16 cellular contexts compared by ENCODE assay signal in genomic region chr7:75969704-75970498, GRCh38. TPM values are rescaled to one million over a fixed set of nuclear protein-coding genes. Genes with fewer than 3 reads are reported as not detected.
DNase-seq lines count a peak whose midpoint lies in the region; ATAC-seq and TF ChIP-seq lines count a peak whose summit lies in the region.
"Had no signal": no experiment of that assay in that cellular context is flagged by ENCODE, and none has a peak within 500 bp of the region (broad histone marks: within the 10 kb centered on the region; RNA-seq: fewer than 3 reads in every experiment).

No MANE protein-coding gene starts in this region.

- intact Hi-C loops in Caco-2 (cut with micrococcal nuclease; ENCODE audit: unreplicated experiment), result no loop called here
- intact Hi-C loops in gastrocnemius medialis (cut with DNase I; ENCODE audit: low total_unique reads), result loop anchor here (2.0 to 10.0 kb wide), 2 partner anchors 23 to 1485 kb away; no protein-coding TSS in a partner anchor

- H3K4me1 ChIP-seq in Caco-2 (peaks cover 10% of the 10 kb centered on the region; the same call in 1 of the 2 replicates), gastrocnemius medialis (peaks cover 62 to 79% of the 10 kb centered on the region in 2 donors)

- H3K9me3 ChIP-seq in Caco-2, result no peaks in the 10 kb centered on the region
- H3K9me3 ChIP-seq in gastrocnemius medialis, result no peaks in the 10 kb centered on the region
- H3K9me3 ChIP-seq: left lung had no signal

- peak overlapping the region; percentile 61 for H3K27ac Mint-ChIP-seq in Caco-2 (ENCODE audit: unreplicated experiment)

- no TSS peak for BruUV-seq in Caco-2 (replicated peaks; lab: Mats Ljungman, UMichigan)

- H3K27me3 ChIP-seq in Caco-2 (replicated peaks; ENCODE audit: control insufficient read depth, insufficient read depth, low read length), result no peaks in the 10 kb centered on the region
- H3K27me3 ChIP-seq in gastrocnemius medialis, result no peaks in the 10 kb centered on the region
- H3K27me3 ChIP-seq: left lung had no signal

- peaks cover 39% of the 10 kb centered on the region for H3K36me3 Mint-ChIP-seq in Caco-2 (ENCODE audit: insufficient read depth, unreplicated experiment)

- H3K36me3 ChIP-seq in Caco-2 (ENCODE audit: control insufficient read depth, insufficient read depth, low read length) (no peaks in the 10 kb centered on the region; the same call in 1 of the 2 replicates), gastrocnemius medialis (peaks cover 0 to 16% of the 10 kb centered on the region in 2 donors)

- H3K27me3 Mint-ChIP-seq in Caco-2 (ENCODE audit: insufficient read depth, unreplicated experiment), result no peaks in the 10 kb centered on the region
- H3K27me3 Mint-ChIP-seq: CD8-positive, alpha-beta memory T cell had no signal

- DNase-seq in Caco-2 (no peak), astrocyte of the hippocampus (ENCODE audit: low read depth, low spot score) (peak; percentile 57), kidney glomerular epithelial cell (lab: John Stamatoyannopoulos, UW) (peak; percentile 35), gastrocnemius medialis (peak; percentile 63 to 66), AML-193 (lab: John Stamatoyannopoulos, UW) (no peak), GM03348 (ENCODE audit: low spot score) (no peak), mesenteric fat pad (ENCODE audit: low spot score) (no peak), NCI-H1694 treated with DMSO at 0.1 percent for 48 hours (lab: John Stamatoyannopoulos, UW) (no peak)
- DNase-seq: amniotic stem cell; CD8-positive, alpha-beta memory T cell; left lung; NCI-H187; NCI-H524; stimulated activated naive CD4-positive, alpha-beta T cell treated with Interleukin-2 at 50 U/mL for 16 hours had no signal

- peak; percentile 4 to 11 for ATAC-seq in gastrocnemius medialis
- ATAC-seq: left lung had no signal

- TF ChIP-seq CTCF in Caco-2 (IDR thresholded peaks at IDR 0.05; ENCODE audit: insufficient read depth in 1 of 2, low read depth in 1 of 2, low read length in 1 of 2, severe bottlenecking in 1 of 2, unreplicated experiment in 1 of 2) (no peak), gastrocnemius medialis (IDR thresholded peaks at IDR 0.05 in 4 of 5, conservative IDR thresholded peaks at IDR 0.05 in 1 of 5) (no peak)

- peak overlapping the region; percentile 91 to 97 (median 94) for H3K27ac ChIP-seq in gastrocnemius medialis

- H3K4me3 ChIP-seq in Caco-2 (ENCODE audit: low read depth, low read length) (no peak overlapping the region), gastrocnemius medialis (no peak overlapping the region)
- H3K4me3 ChIP-seq: coronary artery, left lung, skin epidermis had no signal

- no peak for TF ChIP-seq POLR2A in gastrocnemius medialis (IDR thresholded peaks at IDR 0.05)

- POLR2A ChIA-PET in Caco-2 (lab: Charles Lee), result interaction anchor here (0.7 kb wide), 1 partner anchor 12 kb away, joined by 3 read pairs; no protein-coding TSS in a partner anchor

- in situ Hi-C loops in gastrocnemius medialis (cut with MboI; ENCODE audit: low sequenced_read_pairs in 4 of 4), result no loop called here

- H3K4me3 Mint-ChIP-seq in Caco-2 (ENCODE audit: unreplicated experiment), result no peak overlapping the region
- H3K4me3 Mint-ChIP-seq: CD8-positive, alpha-beta memory T cell had no signal

- H3K9me3 Mint-ChIP-seq in Caco-2 (ENCODE audit: unreplicated experiment), result no peaks in the 10 kb centered on the region
- H3K9me3 Mint-ChIP-seq: CD8-positive, alpha-beta memory T cell had no signal

- H3K4me1 Mint-ChIP-seq in Caco-2 (ENCODE audit: low read depth, unreplicated experiment), result peaks cover 25% of the 10 kb centered on the region
- H3K4me1 Mint-ChIP-seq: CD8-positive, alpha-beta memory T cell had no signal

- CTCF ChIA-PET in Caco-2 (lab: Charles Lee), result no interaction called here

RNA-seq across cellular contexts. Expression of gene TMEM120A, which starts 24.5 kb away (rescaled TPM):
- total RNA-seq in Caco-2 (2022) (65.4 and 71.1 TPM in 2 replicates), gastrocnemius medialis (10 to 100 TPM; 21.3 to 56.7 (median 38.2) TPM), mesenteric fat pad (93.8 TPM)

RNA-seq across cellular contexts. Expression of gene POR, which starts 54.9 kb away (rescaled TPM):
- 162 and 171 TPM in 2 replicates for total RNA-seq in Caco-2 (2022)
- total RNA-seq in gastrocnemius medialis, result 100 to 1,000 TPM in 3 of 4 donors, 10 to 100 TPM in 1; 85.7 to 218 (median 115) TPM
- total RNA-seq in mesenteric fat pad, result 507 TPM

Comparison
In these comparisons a context has a peak if more than half of its experiments do, and no peak if none do; other contexts are left out.
1. DNase-seq: peak in astrocyte of the hippocampus (single experiment), kidney glomerular epithelial cell (single experiment) and gastrocnemius medialis (2 of 2); none in Caco-2 (0 of 2), AML-193 (0 of 2), GM03348 (single experiment), mesenteric fat pad (single experiment) and NCI-H1694 treated with DMSO at 0.1 percent for 48 hours (single experiment).